ENCODE assay signal across 12 cellular contexts in genomic region chr9:19642256-19642655, GRCh38.
DNase-seq lines count a peak whose midpoint lies in the region; ATAC-seq and TF ChIP-seq lines count a peak whose summit lies in the region.
"Had no signal": no experiment of that assay in that cellular context is flagged by ENCODE, and none has a peak within 500 bp of the region (broad histone marks: within the 10 kb centered on the region; RNA-seq: fewer than 3 reads in every experiment).

No MANE protein-coding gene starts in this region.

- H3K27ac ChIP-seq in cingulate gyrus (ENCODE audit: low read depth, low read length) (peak overlapping the region; percentile 89), prostate gland (no peak overlapping the region), gastroesophageal sphincter (no peak overlapping the region), esophagus squamous epithelium (no peak overlapping the region)
- H3K27ac ChIP-seq: pancreas had no signal

- no peaks in the 10 kb centered on the region for H3K9me3 ChIP-seq in prostate gland
- no peaks in the 10 kb centered on the region for H3K9me3 ChIP-seq in gastroesophageal sphincter
- H3K9me3 ChIP-seq in esophagus squamous epithelium: no peaks in the 10 kb centered on the region
- H3K9me3 ChIP-seq: pancreas had no signal

- H3K27me3 Mint-ChIP-seq in progenitor cell of endocrine pancreas: no peaks in the 10 kb centered on the region

- H3K36me3 ChIP-seq in prostate gland (no peaks in the 10 kb centered on the region), gastroesophageal sphincter (no peaks in the 10 kb centered on the region), esophagus squamous epithelium (no peaks in the 10 kb centered on the region)
- H3K36me3 ChIP-seq: pancreas had no signal

- no peaks in the 10 kb centered on the region for H3K4me1 Mint-ChIP-seq in progenitor cell of endocrine pancreas (ENCODE audit: low read depth)

- H3K4me3 ChIP-seq in prostate gland: no peak overlapping the region
- no peak overlapping the region for H3K4me3 ChIP-seq in gastroesophageal sphincter
- no peak overlapping the region for H3K4me3 ChIP-seq in esophagus squamous epithelium
- H3K4me3 ChIP-seq: pancreas had no signal

- 52% methylated on average over 2 of the region's 2 CpGs for WGBS in prostate gland
- 78% methylated on average over 2 of the region's 2 CpGs; no CpG with 5 or more reads in 1 of the 2 donors for WGBS in gastroesophageal sphincter (ENCODE audit: low coverage in 1 of 2), 2 donors
- 70 to 85% methylated on average over 2 of the region's 2 CpGs for WGBS in esophagus squamous epithelium, 2 donors

- DNase-seq in DMS153 (lab: John Stamatoyannopoulos, UW): peak; percentile 32
- DNase-seq in DMS153 treated with DMSO at 0.1 percent for 48 hours (lab: John Stamatoyannopoulos, UW; ENCODE audit: unreplicated experiment): no peak
- peak; percentile 73 for DNase-seq in NCI-H146 treated with DMSO at 0.1 percent for 48 hours (lab: John Stamatoyannopoulos, UW; ENCODE audit: unreplicated experiment)
- peak; percentile 19 for DNase-seq in prostate gland (ENCODE audit: low spot score)
- DNase-seq in progenitor cell of endocrine pancreas (ENCODE audit: low spot score, unreplicated experiment): no peak
- DNase-seq in esophagus squamous epithelium (lab: John Stamatoyannopoulos, UW): no peak
- DNase-seq: dermis blood vessel endothelial cell; left ventricle myocardium superior; pancreas; stimulated activated CD4-positive, alpha-beta T cell treated with anti-CD3 and anti-CD28 coated beads, Interleukin-4, amount 100 ng/mL, for 1 hour had no signal

- intact Hi-C loops in prostate gland (cut with DNase I): no loop called here
- intact Hi-C loops in esophagus squamous epithelium (cut with DNase I): no loop called here

- TF ChIP-seq POLR2A in prostate gland (IDR thresholded peaks at IDR 0.05): no peak
- no peak for TF ChIP-seq POLR2A in gastroesophageal sphincter (IDR thresholded peaks at IDR 0.05)
- TF ChIP-seq POLR2A in esophagus squamous epithelium (IDR thresholded peaks at IDR 0.05): no peak

- no peak for TF ChIP-seq CTCF in prostate gland (IDR thresholded peaks at IDR 0.05)
- TF ChIP-seq CTCF in progenitor cell of endocrine pancreas (IDR thresholded peaks at IDR 0.05; ENCODE audit: unreplicated experiment): no peak
- TF ChIP-seq CTCF in gastroesophageal sphincter (IDR thresholded peaks at IDR 0.05): no peak
- no peak for TF ChIP-seq CTCF in esophagus squamous epithelium (IDR thresholded peaks at IDR 0.05)

- H3K27me3 ChIP-seq in prostate gland (replicated peaks; ENCODE audit: insufficient read depth): no peaks in the 10 kb centered on the region
- no peaks in the 10 kb centered on the region for H3K27me3 ChIP-seq in gastroesophageal sphincter
- H3K27me3 ChIP-seq in esophagus squamous epithelium: no peaks in the 10 kb centered on the region

- no peak for TF ChIP-seq EP300 in gastroesophageal sphincter (IDR thresholded peaks at IDR 0.05)

- no peaks in the 10 kb centered on the region for H3K36me3 Mint-ChIP-seq in progenitor cell of endocrine pancreas (ENCODE audit: insufficient read depth)

- no peaks in the 10 kb centered on the region for H3K9me3 Mint-ChIP-seq in progenitor cell of endocrine pancreas (ENCODE audit: low read depth)

- H3K4me1 ChIP-seq in prostate gland (replicated peaks): no peaks in the 10 kb centered on the region
- H3K4me1 ChIP-seq in gastroesophageal sphincter: no peaks in the 10 kb centered on the region
- no peaks in the 10 kb centered on the region for H3K4me1 ChIP-seq in esophagus squamous epithelium
- H3K4me1 ChIP-seq: pancreas had no signal

- H3K27ac Mint-ChIP-seq in progenitor cell of endocrine pancreas: no peak overlapping the region

- no peak overlapping the region for H3K4me3 Mint-ChIP-seq in progenitor cell of endocrine pancreas (ENCODE audit: low read depth)

- ATAC-seq in gastroesophageal sphincter: no peak
- ATAC-seq: left ventricle myocardium superior had no signal

Comparison
In these comparisons a context has a peak if more than half of its experiments do, and no peak if none do; other contexts are left out.
1. DNase-seq: peak in DMS153 (single experiment), NCI-H146 treated with DMSO at 0.1 percent for 48 hours (single experiment) and prostate gland (single experiment); none in DMS153 treated with DMSO at 0.1 percent for 48 hours (single experiment), progenitor cell of endocrine pancreas (single experiment) and esophagus squamous epithelium (single experiment).